ENCODE assay signal across 33 cellular contexts in genomic region chr13:80052286-80052685, GRCh38.
DNase-seq lines count a peak whose midpoint lies in the region; ATAC-seq, FAIRE-seq and TF ChIP-seq lines count a peak whose summit lies in the region.
"Had no signal": no experiment of that assay in that cellular context is flagged by ENCODE, and none has a peak within 500 bp of the region (broad histone marks: within the 10 kb centered on the region; RNA-seq: fewer than 3 reads in every experiment).

No MANE protein-coding gene starts in this region.

- no peak for ATAC-seq in GM12878
- ATAC-seq: A549; CD8-positive, alpha-beta T cell had no signal

- SMC1A ChIA-PET in GM12878 (lab: Charles Lee; ENCODE audit: uncharacterized antibody, unreplicated experiment), result interaction anchor here (0.6 to 1.4 kb wide), 3 partner anchors 17 to 149 kb away, joined by 3 to 4 read pairs (median 3); no protein-coding TSS in a partner anchor

- no peaks in the 10 kb centered on the region for H4K20me1 ChIP-seq in GM12878 (ENCODE audit: control insufficient read depth, insufficient read depth)
- H4K20me1 ChIP-seq: BLaER1; BLaER1 treated with 17β-estradiol and CSF1 and Interleukin-3, amounts not matched to agents 10 nM and 100 nM had no signal

- RAD21 ChIA-PET in GM12878 (lab: Charles Lee; ENCODE audit: unreplicated experiment), result no interaction called here

- no peak overlapping the region for H3K9ac ChIP-seq in GM12878 (ENCODE audit: control insufficient read depth, insufficient read depth, low read length)
- H3K9ac ChIP-seq: BLaER1; BLaER1 treated with 17β-estradiol and CSF1 and Interleukin-3, amounts not matched to agents 10 nM and 100 nM had no signal

- H3K4me2 ChIP-seq in GM12878 (ENCODE audit: control insufficient read depth, insufficient read depth), result no peak overlapping the region
- H3K4me2 ChIP-seq: A549, BLaER1 had no signal

- TF ChIP-seq RAD21 in GM12878 (IDR thresholded peaks at IDR 0.05; ENCODE audit: insufficient read depth, low read depth, low read length), result no peak

- TF ChIP-seq POLR2A in GM12878 (IDR thresholded peaks at IDR 0.05; ENCODE audit: low read depth, low read length), result no peak

- POLR2A ChIA-PET in GM12878 (lab: Charles Lee), result no interaction called here

- CTCF ChIA-PET in GM12878 (lab: Yijun Ruan, JAX), result no interaction called here

- no peaks in the 10 kb centered on the region for H3K27me3 ChIP-seq in GM12878 (replicated peaks in 1 of 2; ENCODE audit: control insufficient read depth in 2 of 2, insufficient read depth in 2 of 2, low read length in 1 of 2)
- H3K27me3 ChIP-seq: BE2C, BLaER1 had no signal

- no peaks in the 10 kb centered on the region for H3K79me2 ChIP-seq in GM12878 (ENCODE audit: control insufficient read depth, insufficient read depth, low read length)

- intact Hi-C loops in GM12878 (cut with micrococcal nuclease; ENCODE audit: unreplicated experiment), result no loop called here

- no peak for TF ChIP-seq EP300 in GM12878 (IDR thresholded peaks at IDR 0.05; ENCODE audit: borderline replicate concordance in 1 of 2, control insufficient read depth in 1 of 2, low read depth in 2 of 2, low read length in 2 of 2)

- DNase-seq in G401 (ENCODE audit: low spot score) (peak; percentile 82), GM12878 (ENCODE audit: low read depth, low spot score) (no peak), cerebellar cortex (ENCODE audit: low spot score) (peak; percentile 78), cerebellum (ENCODE audit: low spot score) (peak; percentile 37), 8988T (no peak), NCI-H748 (lab: John Stamatoyannopoulos, UW; ENCODE audit: unreplicated experiment) (no peak)
- DNase-seq in activated CD4-positive, alpha-beta T cell treated with anti-CD3 and anti-CD28 coated beads, Interleukin-2, amount 50 U/mL, for 48 hours, result no peak
- no peak for DNase-seq in stimulated activated CD4-positive, alpha-beta T cell treated with anti-CD3 and anti-CD28 coated beads, Interleukin-4, amount 100 ng/mL, for 4 hours
- DNase-seq: ACHN; AML-193; BE2C; Caco-2; Calu3; CD4-positive, alpha-beta memory T cell; CD4-positive, alpha-beta T cell; CD4-positive, CD25-positive, alpha-beta regulatory T cell; CD8-positive, alpha-beta memory T cell; CD8-positive, alpha-beta T cell; COR-L47; DMS 273 treated with DMSO at 0.1 percent for 48 hours; DMS153; DMS53; DMS79; DMS79 treated with DMSO at 0.1 percent for 48 hours; DND-41; EL had no signal

- H3K9me3 ChIP-seq in GM12878 (replicated peaks; ENCODE audit: control insufficient read depth, insufficient read depth, low read length), result no peaks in the 10 kb centered on the region; the same call in 2 of the 3 replicates
- H3K9me3 ChIP-seq: A549, BE2C, Caco-2 had no signal

- peaks cover 21% of the 10 kb centered on the region for H3K4me1 ChIP-seq in GM12878 (ENCODE audit: control insufficient read depth, insufficient read depth, low read length)
- H3K4me1 ChIP-seq: Caco-2 had no signal

- TF ChIP-seq CTCF in GM12878 (IDR thresholded peaks at IDR 0.05 in 2 of 3, conservative IDR thresholded peaks at IDR 0.05 in 1 of 3; ENCODE audit: control insufficient read depth in 2 of 3, extremely low read depth in 1 of 3, insufficient read depth in 1 of 3, low read depth in 3 of 3, low read length in 3 of 3), result no peak

- in situ Hi-C loops in G401 (cut with HindIII; ENCODE audit: low sequenced_read_pairs) (no loop called here), GM12878 (cut with MboI) (no loop called here)

- H3K4me3 ChIP-seq in GM12878, result no peak overlapping the region
- H3K4me3 ChIP-seq: A549; BLaER1; BLaER1 treated with 17β-estradiol and CSF1 and Interleukin-3, amounts not matched to agents 10 nM and 100 nM had no signal

- no TSS peak for BruUV-seq in GM12878 (replicated peaks; lab: Mats Ljungman, UMichigan)

- H2AFZ ChIP-seq in GM12878 (ENCODE audit: control insufficient read depth, low read depth, low read length), result no peak overlapping the region

- no peak overlapping the region for H3K27ac ChIP-seq in GM12878 (ENCODE audit: control insufficient read depth, insufficient read depth)
- H3K27ac ChIP-seq: 22Rv1; A549; BLaER1; BLaER1 treated with 17β-estradiol and CSF1 and Interleukin-3, amounts not matched to agents 10 nM and 100 nM; C4-2B had no signal

- H3K36me3 ChIP-seq in GM12878 (ENCODE audit: control insufficient read depth in 2 of 2, insufficient read depth in 2 of 2, low read length in 1 of 2), result no peaks in the 10 kb centered on the region
- H3K36me3 ChIP-seq: BE2C; BLaER1; BLaER1 treated with 17β-estradiol and CSF1 and Interleukin-3, amounts not matched to agents 10 nM and 100 nM had no signal

- peak; percentile 7 for FAIRE-seq in GM12878 (lab: Jason Lieb, UNC)
- FAIRE-seq: A204.1, A549, D721Med had no signal

TF ChIP-seq in GM12878, 131 proteins besides CTCF, POLR2A, EP300 and RAD21 (continues in another document):
- TF ChIP-seq DPF2 (IDR thresholded peaks at IDR 0.05), result no peak
- no peak for TF ChIP-seq PAX5 (IDR thresholded peaks at IDR 0.05; ENCODE audit: borderline replicate concordance, low read depth, low read length)
- no peak for TF ChIP-seq REST (IDR thresholded peaks at IDR 0.05; ENCODE audit: low read depth, low read length)
- TF ChIP-seq HCFC1 (IDR thresholded peaks at IDR 0.05; ENCODE audit: low read length), result no peak
- no peak for TF ChIP-seq E4F1 (IDR thresholded peaks at IDR 0.05; ENCODE audit: borderline replicate concordance, partially characterized antibody)
- TF ChIP-seq E2F4 (IDR thresholded peaks at IDR 0.05; ENCODE audit: low read depth, low read length), result no peak
- no peak for TF ChIP-seq RFX5 (IDR thresholded peaks at IDR 0.05; ENCODE audit: low read depth, low read length)
- no peak for TF ChIP-seq CHD1 (IDR thresholded peaks at IDR 0.05; ENCODE audit: low read depth, low read length)
- TF ChIP-seq MXI1 (IDR thresholded peaks at IDR 0.05; ENCODE audit: low read depth, low read length), result no peak
- no peak for TF ChIP-seq ZNF217 (IDR thresholded peaks at IDR 0.05)
- no peak for TF ChIP-seq PAX8 (IDR thresholded peaks at IDR 0.05)
- no peak for TF ChIP-seq RBBP5 (conservative IDR thresholded peaks at IDR 0.05)
- no peak for TF ChIP-seq SREBF2 (IDR thresholded peaks at IDR 0.05; ENCODE audit: low read length)
- TF ChIP-seq MAX (IDR thresholded peaks at IDR 0.05; ENCODE audit: low read depth, low read length), result no peak
- no peak for TF ChIP-seq SPI1 (IDR thresholded peaks at IDR 0.05; ENCODE audit: borderline replicate concordance, insufficient read depth, low read depth, low read length)

Comparison
In these comparisons a context has a peak if more than half of its experiments do, and no peak if none do; other contexts are left out.
1. DNase-seq: peak in G401 (single experiment), cerebellar cortex (single experiment) and cerebellum (single experiment); none in GM12878 (single experiment), 8988T (single experiment), NCI-H748 (single experiment), activated CD4-positive, alpha-beta T cell treated with anti-CD3 and anti-CD28 coated beads, Interleukin-2, amount 50 U/mL, for 48 hours (0 of 2) and stimulated activated CD4-positive, alpha-beta T cell treated with anti-CD3 and anti-CD28 coated beads, Interleukin-4, amount 100 ng/mL, for 4 hours (0 of 2).